In genomic region chr12:3251067-3251466, GRCh38 we compare ENCODE assay signal across 21 cellular contexts.
DNase-seq lines count a peak whose midpoint lies in the region; ATAC-seq and TF ChIP-seq lines count a peak whose summit lies in the region.
"Had no signal": no experiment of that assay in that cellular context is flagged by ENCODE, and none has a peak within 500 bp of the region (broad histone marks: within the 10 kb centered on the region; RNA-seq: fewer than 3 reads in every experiment).

No MANE protein-coding gene starts in this region.

- intact Hi-C loops in left ventricle myocardium superior (cut with micrococcal nuclease), result loop anchor here (10.0 kb wide), 1 partner anchor 46 kb away; no protein-coding TSS in a partner anchor
- intact Hi-C loops in naive thymus-derived CD4-positive, alpha-beta T cell (cut with micrococcal nuclease), result no loop called here
- intact Hi-C loops in MCF 10A (cut with micrococcal nuclease), result no loop called here
- intact Hi-C loops in upper lobe of right lung (cut with DNase I), result no loop called here

- ATAC-seq in left ventricle myocardium superior, result no peak
- ATAC-seq in naive thymus-derived CD4-positive, alpha-beta T cell, result peak; percentile 33
- ATAC-seq in upper lobe of right lung, result no peak
- no peak for ATAC-seq in GM19452 (IDR thresholded peaks at IDR 0.05; ENCODE audit: unreplicated experiment)
- ATAC-seq: activated naive CD8-positive, alpha-beta T cell treated with anti-CD3 and anti-CD28 coated beads, Interleukin-2, amount 50 U/mL, for 24 hours; body of pancreas had no signal

- TF ChIP-seq CTCF in cardiac muscle cell (IDR thresholded peaks at IDR 0.05; ENCODE audit: low read depth, low read length) (no peak), WERI-Rb-1 (IDR thresholded peaks at IDR 0.05; ENCODE audit: low read depth, low read length) (no peak), MCF 10A (IDR thresholded peaks at IDR 0.05; ENCODE audit: unreplicated experiment) (no peak), upper lobe of right lung (IDR thresholded peaks at IDR 0.05) (no peak)

- POLR2A ChIA-PET in naive thymus-derived CD4-positive, alpha-beta T cell (lab: Charles Lee), result no interaction called here
- POLR2A ChIA-PET in MCF 10A (lab: Yijun Ruan, JAX), result no interaction called here

- DNase-seq in cardiac muscle cell (ENCODE audit: low read depth in 1 of 2, low spot score in 1 of 2) (no peak), left ventricle myocardium superior (no peak), WERI-Rb-1 (no peak), MCF 10A (ENCODE audit: unreplicated experiment) (no peak), upper lobe of right lung (no peak)
- DNase-seq in naive thymus-derived CD4-positive, alpha-beta T cell, result no peak
- no peak for DNase-seq in effector CD4-positive, alpha-beta T cell
- DNase-seq: ACHN; activated CD4-positive, CD25-positive, alpha-beta regulatory T cell treated with anti-CD3 and anti-CD28 coated beads, Interleukin-2, amount 50 U/mL, for 72 hours; activated naive CD8-positive, alpha-beta T cell treated with anti-CD3 and anti-CD28 coated beads, Interleukin-2, amount 50 U/mL, for 24 hours; body of pancreas; esophagus squamous epithelium; GOT3; NCI-H510A treated with DMSO at 0.1 percent for 48 hours; stimulated activated CD4-positive, alpha-beta T cell treated with anti-CD3 and anti-CD28 coated beads, Interleukin-4, amount 100 ng/mL, for 24 hours; stimulated activated naive CD4-positive, alpha-beta T cell treated with Interleukin-2 at 50 U/mL for 16 hours; T-helper 9 cell had no signal

- H3K4me1 ChIP-seq in cardiac muscle cell (ENCODE audit: low read depth), result peaks cover 75% of the 10 kb centered on the region
- H3K4me1 ChIP-seq in naive thymus-derived CD4-positive, alpha-beta T cell (ENCODE audit: control insufficient read depth in 2 of 2, insufficient read depth in 2 of 2, low read length in 2 of 2), result no peaks in the 10 kb centered on the region
- H3K4me1 ChIP-seq in upper lobe of right lung, result peaks cover 27% of the 10 kb centered on the region
- H3K4me1 ChIP-seq: body of pancreas had no signal

- H3K4me3 Mint-ChIP-seq in naive thymus-derived CD4-positive, alpha-beta T cell, result no peak overlapping the region
- no peak overlapping the region for H3K4me3 Mint-ChIP-seq in MCF 10A (ENCODE audit: unreplicated experiment)
- H3K4me3 Mint-ChIP-seq: activated naive CD8-positive, alpha-beta T cell treated with anti-CD3 and anti-CD28 coated beads, Interleukin-2, amount 50 U/mL, for 24 hours; memory B cell had no signal

- H3K27me3 ChIP-seq in cardiac muscle cell (no peaks in the 10 kb centered on the region), WERI-Rb-1 (ENCODE audit: insufficient read depth, low read depth, severe bottlenecking) (no peaks in the 10 kb centered on the region), upper lobe of right lung (no peaks in the 10 kb centered on the region)
- no peaks in the 10 kb centered on the region for H3K27me3 ChIP-seq in naive thymus-derived CD4-positive, alpha-beta T cell (ENCODE audit: control insufficient read depth in 2 of 2, insufficient read depth in 2 of 2, low read length in 2 of 2)
- H3K27me3 ChIP-seq: body of pancreas, esophagus squamous epithelium, tibial nerve had no signal

- H3K27ac ChIP-seq in cardiac muscle cell (peak overlapping the region; percentile 92), WERI-Rb-1 (peak overlapping the region; percentile 82), upper lobe of right lung (no peak overlapping the region)
- H3K27ac ChIP-seq in naive thymus-derived CD4-positive, alpha-beta T cell (ENCODE audit: low read depth, low read length), result no peak overlapping the region
- H3K27ac ChIP-seq: body of pancreas, C4-2B had no signal

- H3K9me3 Mint-ChIP-seq in naive thymus-derived CD4-positive, alpha-beta T cell, result no peaks in the 10 kb centered on the region
- H3K9me3 Mint-ChIP-seq in MCF 10A (ENCODE audit: unreplicated experiment), result no peaks in the 10 kb centered on the region
- H3K9me3 Mint-ChIP-seq: activated naive CD8-positive, alpha-beta T cell treated with anti-CD3 and anti-CD28 coated beads, Interleukin-2, amount 50 U/mL, for 24 hours; memory B cell had no signal

- H3K9me3 ChIP-seq in cardiac muscle cell (ENCODE audit: low read depth) (no peaks in the 10 kb centered on the region), WERI-Rb-1 (ENCODE audit: severe bottlenecking) (no peaks in the 10 kb centered on the region), upper lobe of right lung (no peaks in the 10 kb centered on the region)
- H3K9me3 ChIP-seq in naive thymus-derived CD4-positive, alpha-beta T cell (ENCODE audit: control insufficient read depth in 2 of 3, low read length in 3 of 3), result no peaks in the 10 kb centered on the region
- H3K9me3 ChIP-seq: body of pancreas, esophagus squamous epithelium, tibial nerve had no signal

- no peak overlapping the region for H3K27ac Mint-ChIP-seq in naive thymus-derived CD4-positive, alpha-beta T cell
- no peak overlapping the region for H3K27ac Mint-ChIP-seq in MCF 10A (ENCODE audit: low read depth, unreplicated experiment)
- H3K27ac Mint-ChIP-seq: activated naive CD8-positive, alpha-beta T cell treated with anti-CD3 and anti-CD28 coated beads, Interleukin-2, amount 50 U/mL, for 24 hours had no signal

- CTCF ChIA-PET in naive thymus-derived CD4-positive, alpha-beta T cell (lab: Charles Lee), result no interaction called here
- CTCF ChIA-PET in MCF 10A (lab: Yijun Ruan, JAX), result no interaction called here

- H3K27me3 Mint-ChIP-seq in naive thymus-derived CD4-positive, alpha-beta T cell, result peaks cover 0 to 5% (median 0%) of the 10 kb centered on the region in 5 donors
- no peaks in the 10 kb centered on the region for H3K27me3 Mint-ChIP-seq in MCF 10A (ENCODE audit: insufficient read depth, unreplicated experiment)
- H3K27me3 Mint-ChIP-seq: activated naive CD8-positive, alpha-beta T cell treated with anti-CD3 and anti-CD28 coated beads, Interleukin-2, amount 50 U/mL, for 24 hours had no signal

- BruUV-seq in MCF 10A (replicated peaks; lab: Mats Ljungman, UMichigan), result no TSS peak

- H3K4me1 Mint-ChIP-seq in naive thymus-derived CD4-positive, alpha-beta T cell, result peaks cover 4 to 12% (median 8%) of the 10 kb centered on the region in 7 donors
- H3K4me1 Mint-ChIP-seq in MCF 10A (ENCODE audit: insufficient read depth, unreplicated experiment), result no peaks in the 10 kb centered on the region

- H3K36me3 ChIP-seq in cardiac muscle cell, result no peaks in the 10 kb centered on the region
- peaks cover 75% of the 10 kb centered on the region for H3K36me3 ChIP-seq in WERI-Rb-1
- H3K36me3 ChIP-seq in naive thymus-derived CD4-positive, alpha-beta T cell (ENCODE audit: control insufficient read depth in 2 of 3, insufficient read depth in 3 of 3, low read length in 3 of 3), result no peaks in the 10 kb centered on the region
- no peaks in the 10 kb centered on the region for H3K36me3 ChIP-seq in upper lobe of right lung
- H3K36me3 ChIP-seq: esophagus squamous epithelium, tibial nerve had no signal

- no peaks in the 10 kb centered on the region for H3K36me3 Mint-ChIP-seq in naive thymus-derived CD4-positive, alpha-beta T cell
- no peaks in the 10 kb centered on the region for H3K36me3 Mint-ChIP-seq in MCF 10A (ENCODE audit: insufficient read depth, unreplicated experiment)
- H3K36me3 Mint-ChIP-seq: memory B cell had no signal

- no peak overlapping the region for H3K4me3 ChIP-seq in cardiac muscle cell
- no peak overlapping the region for H3K4me3 ChIP-seq in WERI-Rb-1 (ENCODE audit: low read depth, low read length)
- H3K4me3 ChIP-seq in naive thymus-derived CD4-positive, alpha-beta T cell (ENCODE audit: low read length), result no peak overlapping the region
- no peak overlapping the region for H3K4me3 ChIP-seq in upper lobe of right lung
- H3K4me3 ChIP-seq: body of pancreas, esophagus squamous epithelium, tibial nerve had no signal

Comparison
In these comparisons a context has a peak if more than half of its experiments do, and no peak if none do; other contexts are left out.
1. H3K27ac ChIP-seq: peak in cardiac muscle cell (single experiment) and WERI-Rb-1 (single experiment); none in naive thymus-derived CD4-positive, alpha-beta T cell (single experiment) and upper lobe of right lung (single experiment).